ENCODE assay signal across 10 cellular contexts in genomic region chr6:127641905-127642304, GRCh38.
DNase-seq lines count a peak whose midpoint lies in the region; ATAC-seq, FAIRE-seq and TF ChIP-seq lines count a peak whose summit lies in the region.
"Had no signal": no experiment of that assay in that cellular context is flagged by ENCODE, and none has a peak within 500 bp of the region (broad histone marks: within the 10 kb centered on the region; RNA-seq: fewer than 3 reads in every experiment).

No MANE protein-coding gene starts in this region.

- POLR2A ChIA-PET in RWPE1 (lab: Yijun Ruan, JAX; ENCODE audit: low non-redundant PET), result no interaction called here

- WGBS in prostate gland, result 29% methylated on average over 7 of the region's 7 CpGs

- no peaks in the 10 kb centered on the region for H3K36me3 ChIP-seq in fibroblast of lung (ENCODE audit: control insufficient read depth, insufficient read depth, low read length)
- H3K36me3 ChIP-seq in prostate gland, result no peaks in the 10 kb centered on the region
- H3K36me3 ChIP-seq: BLaER1 treated with 17β-estradiol and CSF1 and Interleukin-3, amounts not matched to agents 10 nM and 100 nM had no signal

- H3K4me3 ChIP-seq in fibroblast of lung (replicated peaks in 1 of 4; ENCODE audit: control extremely low read depth in 1 of 4, insufficient read depth in 1 of 4, low read depth in 3 of 4, low read length in 4 of 4), result no peak overlapping the region
- H3K4me3 ChIP-seq in prostate gland, result no peak overlapping the region
- H3K4me3 ChIP-seq: BLaER1 treated with 17β-estradiol and CSF1 and Interleukin-3, amounts not matched to agents 10 nM and 100 nM had no signal

- no peak for TF ChIP-seq POLR2A in prostate gland (IDR thresholded peaks at IDR 0.05)

- H2AFZ ChIP-seq in fibroblast of lung (ENCODE audit: low read length), result no peak overlapping the region

- no peaks in the 10 kb centered on the region for H3K79me2 ChIP-seq in fibroblast of lung (ENCODE audit: control insufficient read depth, insufficient read depth, low read length)

- intact Hi-C loops in prostate gland (cut with DNase I), result no loop called here

- H3K4me2 ChIP-seq in fibroblast of lung (ENCODE audit: extremely low read depth, insufficient read depth, low read length), result no peak overlapping the region
- H3K4me2 ChIP-seq: BLaER1 treated with 17β-estradiol and CSF1 and Interleukin-3, amounts not matched to agents 10 nM and 100 nM had no signal

- no peak for FAIRE-seq in HTR-8/SVneo (lab: Jason Lieb, UNC)

- H3K27ac ChIP-seq in RWPE1, result no peak overlapping the region
- no peak overlapping the region for H3K27ac ChIP-seq in fibroblast of lung (ENCODE audit: insufficient read depth, low read length)
- no peak overlapping the region for H3K27ac ChIP-seq in prostate gland
- H3K27ac ChIP-seq: BLaER1 treated with 17β-estradiol and CSF1 and Interleukin-3, amounts not matched to agents 10 nM and 100 nM had no signal

- TF ChIP-seq CTCF in RWPE1 (conservative IDR thresholded peaks at IDR 0.05; ENCODE audit: low read depth) (peak; percentile 72), fibroblast of lung (conservative IDR thresholded peaks at IDR 0.05 in 1 of 2, IDR thresholded peaks at IDR 0.05 in 1 of 2; ENCODE audit: low read depth in 1 of 2, low read length in 2 of 2) (peak; percentile 76 to 84), prostate gland (IDR thresholded peaks at IDR 0.05) (peak in 3 of 4 experiments; percentile 13 to 52 (median 39))

- H3K27me3 ChIP-seq in fibroblast of lung (ENCODE audit: control insufficient read depth, insufficient read depth, low read length) (no peaks in the 10 kb centered on the region), prostate gland (replicated peaks; ENCODE audit: insufficient read depth) (no peaks in the 10 kb centered on the region)
- H3K27me3 ChIP-seq: BLaER1 treated with 17β-estradiol and CSF1 and Interleukin-3, amounts not matched to agents 10 nM and 100 nM had no signal

- H4K20me1 ChIP-seq in fibroblast of lung (ENCODE audit: control insufficient read depth, extremely low read depth, insufficient read depth, low read length), result no peaks in the 10 kb centered on the region
- H4K20me1 ChIP-seq: BLaER1 treated with 17β-estradiol and CSF1 and Interleukin-3, amounts not matched to agents 10 nM and 100 nM had no signal

- no peaks in the 10 kb centered on the region for H3K4me1 ChIP-seq in fibroblast of lung (ENCODE audit: control insufficient read depth, extremely low read depth, insufficient read depth, low read length)
- H3K4me1 ChIP-seq in prostate gland (replicated peaks), result no peaks in the 10 kb centered on the region
- H3K4me1 ChIP-seq: BLaER1 treated with 17β-estradiol and CSF1 and Interleukin-3, amounts not matched to agents 10 nM and 100 nM had no signal

- DNase-seq in NCI-H1092 treated with DMSO at 0.1 percent for 48 hours (lab: John Stamatoyannopoulos, UW), result peak; percentile 4
- DNase-seq in NCI-H1092 (lab: John Stamatoyannopoulos, UW), result no peak
- DNase-seq in HTR-8/SVneo (ENCODE audit: insufficient read length, low spot score), result peak; percentile 33
- peak; percentile 45 for DNase-seq in RWPE1 (ENCODE audit: low spot score)
- DNase-seq in fibroblast of lung (ENCODE audit: low read depth in 2 of 2), result peak; percentile 25 to 52
- no peak for DNase-seq in prostate gland (ENCODE audit: low spot score)
- DNase-seq: activated naive CD8-positive, alpha-beta T cell treated with anti-CD3 and anti-CD28 coated beads, Interleukin-2, amount 10 ng/mL, durations not matched to agents 7 days and 5 days had no signal

- no peak overlapping the region for H3K9ac ChIP-seq in fibroblast of lung (ENCODE audit: insufficient read depth, low read length)
- H3K9ac ChIP-seq: BLaER1 treated with 17β-estradiol and CSF1 and Interleukin-3, amounts not matched to agents 10 nM and 100 nM had no signal

- peak; percentile 94 for ATAC-seq in GM21367 (IDR thresholded peaks at IDR 0.05; ENCODE audit: unreplicated experiment)
- ATAC-seq in HG02840 (IDR thresholded peaks at IDR 0.05; ENCODE audit: low FRiP score, unreplicated experiment), result no peak

- H3K9me3 ChIP-seq in fibroblast of lung (ENCODE audit: control insufficient read depth, insufficient read depth, low read depth, low read length) (no peaks in the 10 kb centered on the region), prostate gland (no peaks in the 10 kb centered on the region)
- H3K9me3 ChIP-seq: BLaER1 treated with 17β-estradiol and CSF1 and Interleukin-3, amounts not matched to agents 10 nM and 100 nM had no signal

- CTCF ChIA-PET in RWPE1 (lab: Yijun Ruan, JAX), result interaction anchor here (0.6 to 1.7 kb wide), 18 partner anchors 9 to 1492 kb away, joined by 3 to 7 read pairs (median 3); no protein-coding TSS in a partner anchor

Comparison
In these comparisons a context has a peak if more than half of its experiments do, and no peak if none do; other contexts are left out.
1. DNase-seq: peak in NCI-H1092 treated with DMSO at 0.1 percent for 48 hours (single experiment), HTR-8/SVneo (single experiment), RWPE1 (single experiment) and fibroblast of lung (2 of 2); none in NCI-H1092 (single experiment) and prostate gland (single experiment).
2. Peak in every context shown above with its lines, with median percentiles within 50 percentile points of each other: CTCF ChIP-seq.